26 cellular contexts compared by ENCODE assay signal in the genomic region with DNA sequence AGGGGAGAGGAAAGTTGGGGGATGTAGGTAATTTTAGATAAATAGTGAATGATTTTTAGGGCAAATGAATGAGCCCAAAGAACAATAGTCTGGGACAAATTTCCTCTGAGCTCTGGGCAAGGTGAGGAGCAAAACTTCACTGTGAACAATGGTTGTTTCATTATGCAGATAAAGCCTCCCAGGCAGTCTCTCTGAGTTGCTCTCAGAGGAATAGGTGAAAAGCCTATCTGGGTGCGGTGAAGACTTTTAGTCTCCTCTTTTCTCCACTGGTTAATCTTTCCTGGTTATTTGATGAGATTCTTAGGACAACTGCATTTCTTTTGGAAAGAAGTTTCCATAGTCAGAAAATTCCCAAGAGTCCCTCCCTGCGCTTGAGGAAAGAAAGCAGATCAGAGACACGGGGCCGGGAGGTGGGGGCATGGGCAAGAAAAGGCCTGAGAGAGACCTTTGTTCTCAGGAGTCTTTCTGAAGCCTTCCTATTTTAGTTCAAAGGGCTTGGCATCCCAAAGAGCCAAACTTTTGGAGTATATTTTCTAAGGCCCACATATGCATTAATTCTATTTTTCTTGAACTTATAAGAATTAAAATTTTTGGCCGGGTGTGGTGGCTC.
"Had no signal": no experiment of that assay in that cellular context is flagged by ENCODE, and none has a peak within 500 bp of the region (broad histone marks: within the 10 kb centered on the region; RNA-seq: fewer than 3 reads in every experiment).

No MANE protein-coding gene starts in this region.

- H3K27ac ChIP-seq: ascending aorta, body of pancreas, Peyer's patch had no signal

- H3K27me3 Mint-ChIP-seq: activated CD4-positive, alpha-beta memory T cell treated with anti-CD3 and anti-CD28 coated beads for 36 hours; activated naive CD8-positive, alpha-beta T cell treated with anti-CD3 and anti-CD28 coated beads, Interleukin-2, amount 50 U/mL, for 24 hours had no signal

- DNase-seq: activated B cell treated with CpG ODN at 0.5 μM for 24 hours; activated CD4-positive, alpha-beta memory T cell treated with anti-CD3 and anti-CD28 coated beads for 36 hours; activated CD4-positive, alpha-beta T cell treated with anti-CD3 and anti-CD28 coated beads for 1 hour; activated CD4-positive, alpha-beta T cell treated with anti-CD3 and anti-CD28 coated beads, Interleukin-2, amount 10 ng/mL, durations not matched to agents 24 days and 14 days; activated CD8-positive, alpha-beta memory T cell treated with anti-CD3 and anti-CD28 coated beads for 24 hours; activated effector memory CD4-positive, alpha-beta T cell treated with anti-CD3 and anti-CD28 coated beads, Interleukin-2, amount 50 U/mL, for 16 hours; activated naive CD4-positive, alpha-beta T cell treated with Interleukin-2 at 50 U/mL for 16 hours; activated naive CD8-positive, alpha-beta T cell treated with anti-CD3 and anti-CD28 coated beads, Interleukin-2, amount 50 U/mL, for 24 hours; activated T-cell treated with anti-CD3 and anti-CD28 coated beads, Interleukin-2, amount 50 U/mL, for 4 hours; amniotic stem cell; body of pancreas; central memory CD4-positive, alpha-beta T cell; Karpas-422; MM.1S; NCI-H1105; NCI-H1436; NCI-H1694 treated with DMSO at 0.1 percent for 48 hours; NCI-H2029 treated with DMSO at 0.1 percent for 48 hours; NCI-H446; NCI-H524; Peyer's patch; SHP77; T-helper 17 cell; T-helper 9 cell had no signal

- H3K27me3 ChIP-seq: ascending aorta, body of pancreas, Peyer's patch had no signal

- H3K4me3 Mint-ChIP-seq: activated B cell treated with CpG ODN at 0.5 μM for 24 hours; activated CD4-positive, alpha-beta memory T cell treated with anti-CD3 and anti-CD28 coated beads for 36 hours; activated CD4-positive, alpha-beta T cell treated with anti-CD3 and anti-CD28 coated beads, Interleukin-2, amount 10 ng/mL, durations not matched to agents 24 days and 14 days; activated naive CD8-positive, alpha-beta T cell treated with anti-CD3 and anti-CD28 coated beads, Interleukin-2, amount 50 U/mL, for 24 hours; activated T-cell treated with anti-CD3 and anti-CD28 coated beads, Interleukin-2, amount 50 U/mL, for 4 hours; T-helper 17 cell had no signal

- H3K36me3 ChIP-seq: ascending aorta, Peyer's patch had no signal

- H3K36me3 Mint-ChIP-seq: activated CD4-positive, alpha-beta memory T cell treated with anti-CD3 and anti-CD28 coated beads for 36 hours; activated naive CD4-positive, alpha-beta T cell treated with anti-CD3 and anti-CD28 coated beads, Interleukin-2, amount 50 U/mL, for 72 hours had no signal

- ATAC-seq: activated naive CD4-positive, alpha-beta T cell treated with anti-CD3 and anti-CD28 coated beads, Interleukin-2, amount 50 U/mL, for 72 hours; activated naive CD8-positive, alpha-beta T cell treated with anti-CD3 and anti-CD28 coated beads, Interleukin-2, amount 50 U/mL, for 24 hours; activated T-cell treated with anti-CD3 and anti-CD28 coated beads, Interleukin-2, amount 50 U/mL, for 4 hours; body of pancreas; T-helper 17 cell had no signal

- H3K4me1 Mint-ChIP-seq: activated B cell treated with CpG ODN at 0.5 μM for 24 hours; activated CD4-positive, alpha-beta T cell treated with anti-CD3 and anti-CD28 coated beads, Interleukin-2, amount 10 ng/mL, durations not matched to agents 24 days and 14 days; activated naive CD8-positive, alpha-beta T cell treated with anti-CD3 and anti-CD28 coated beads, Interleukin-2, amount 50 U/mL, for 24 hours; T-helper 17 cell had no signal

- H3K9me3 Mint-ChIP-seq: activated B cell treated with CpG ODN at 0.5 μM for 24 hours; activated CD4-positive, alpha-beta memory T cell treated with anti-CD3 and anti-CD28 coated beads for 36 hours; activated CD4-positive, alpha-beta T cell treated with anti-CD3 and anti-CD28 coated beads, Interleukin-2, amount 10 ng/mL, durations not matched to agents 24 days and 14 days; activated naive CD4-positive, alpha-beta T cell treated with anti-CD3 and anti-CD28 coated beads, Interleukin-2, amount 50 U/mL, for 72 hours; activated naive CD8-positive, alpha-beta T cell treated with anti-CD3 and anti-CD28 coated beads, Interleukin-2, amount 50 U/mL, for 24 hours; activated T-cell treated with anti-CD3 and anti-CD28 coated beads, Interleukin-2, amount 50 U/mL, for 4 hours had no signal

- H3K9me3 ChIP-seq: ascending aorta, body of pancreas, Peyer's patch had no signal

- H3K27ac Mint-ChIP-seq: activated B cell treated with CpG ODN at 0.5 μM for 24 hours; activated CD4-positive, alpha-beta memory T cell treated with anti-CD3 and anti-CD28 coated beads for 36 hours; activated CD4-positive, alpha-beta T cell treated with anti-CD3 and anti-CD28 coated beads, Interleukin-2, amount 10 ng/mL, durations not matched to agents 24 days and 14 days; activated naive CD4-positive, alpha-beta T cell treated with anti-CD3 and anti-CD28 coated beads, Interleukin-2, amount 50 U/mL, for 72 hours; activated naive CD8-positive, alpha-beta T cell treated with anti-CD3 and anti-CD28 coated beads, Interleukin-2, amount 50 U/mL, for 24 hours; T-helper 17 cell had no signal

- H3K4me1 ChIP-seq: ascending aorta, body of pancreas, Peyer's patch had no signal

- H3K4me3 ChIP-seq: ascending aorta, body of pancreas, Peyer's patch had no signal
